15 cellular contexts compared by ENCODE assay signal in genomic region chr1:215181518-215181917, GRCh38.
DNase-seq lines count a peak whose midpoint lies in the region; ATAC-seq, FAIRE-seq and TF ChIP-seq lines count a peak whose summit lies in the region.
"Had no signal": no experiment of that assay in that cellular context is flagged by ENCODE, and none has a peak within 500 bp of the region (broad histone marks: within the 10 kb centered on the region; RNA-seq: fewer than 3 reads in every experiment).

No MANE protein-coding gene starts in this region.

- no peaks in the 10 kb centered on the region for H3K79me1 ChIP-seq in trophoblast cell (ENCODE audit: low read length)

- intact Hi-C loops in kidney (cut with DNase I) = no loop called here

- no peak overlapping the region for H3K18ac ChIP-seq in trophoblast cell (ENCODE audit: low read length)

- no peak overlapping the region for H3K4ac ChIP-seq in trophoblast cell (ENCODE audit: low read depth, low read length)

- H3K9ac ChIP-seq in trophoblast cell (ENCODE audit: low read length) (no peak overlapping the region), kidney (ENCODE audit: low read length in 2 of 2) (no peak overlapping the region)

- no peak overlapping the region for H3K4me2 ChIP-seq in trophoblast cell (ENCODE audit: low read length)

- no peak overlapping the region for H4K12ac ChIP-seq in trophoblast cell (ENCODE audit: low read depth, low read length)

- no peak overlapping the region for H2AFZ ChIP-seq in trophoblast cell (ENCODE audit: insufficient read depth, low read length, poor library complexity)

- ATAC-seq in foreskin keratinocyte = no peak
- ATAC-seq: Right ventricle myocardium inferior, T-helper 17 cell had no signal

- no peak overlapping the region for H4K8ac ChIP-seq in trophoblast cell (ENCODE audit: low read depth, low read length)

- H3K14ac ChIP-seq in trophoblast cell (ENCODE audit: low read length) = no peak overlapping the region

- no peak overlapping the region for H3K23ac ChIP-seq in trophoblast cell (ENCODE audit: low read length)

- no peak overlapping the region for H2BK5ac ChIP-seq in trophoblast cell (ENCODE audit: low read depth, low read length, poor library complexity)

- no peaks in the 10 kb centered on the region for H3K27me3 ChIP-seq in foreskin keratinocyte
- no peaks in the 10 kb centered on the region for H3K27me3 ChIP-seq in trophoblast cell (ENCODE audit: insufficient read depth, low read length)

- no peak overlapping the region for H2AK5ac ChIP-seq in trophoblast cell (ENCODE audit: low read length)

- no CpG with 5 or more reads among the region's 3 CpGs for WGBS in trophoblast cell (ENCODE audit: extremely low coverage, insufficient coverage, insufficient read length)

- no peak overlapping the region for H3K27ac ChIP-seq in VCaP
- H3K27ac ChIP-seq in foreskin keratinocyte = no peak overlapping the region
- no peak overlapping the region for H3K27ac ChIP-seq in trophoblast cell (ENCODE audit: low read depth, low read length)
- no peak overlapping the region for H3K27ac ChIP-seq in kidney (ENCODE audit: low read depth in 2 of 2, low read length in 2 of 2)
- H3K27ac ChIP-seq: dorsolateral prefrontal cortex had no signal

- H2BK12ac ChIP-seq in trophoblast cell (ENCODE audit: low read length) = no peak overlapping the region

- no peaks in the 10 kb centered on the region for H3K79me2 ChIP-seq in trophoblast cell (ENCODE audit: control insufficient read depth, insufficient read depth, low read length, poor library complexity)

- no peak for FAIRE-seq in kidney (lab: Jason Lieb, UNC)

- H3K4me1 ChIP-seq in foreskin keratinocyte (no peaks in the 10 kb centered on the region), trophoblast cell (ENCODE audit: control insufficient read depth in 1 of 2, insufficient read depth in 2 of 2, low read length in 2 of 2) (no peaks in the 10 kb centered on the region), kidney (ENCODE audit: control insufficient read depth in 1 of 2, insufficient read depth in 1 of 2, low read depth in 1 of 2, low read length in 2 of 2) (no peaks in the 10 kb centered on the region)

- peak; percentile 54 for DNase-seq in D341Med (ENCODE audit: low spot score)
- DNase-seq in M059J (ENCODE audit: low read depth) = peak; percentile 8
- no peak for DNase-seq in foreskin keratinocyte
- no peak for DNase-seq in trophoblast cell
- no peak for DNase-seq in kidney
- DNase-seq in retina = no peak
- DNase-seq in NCI-H524 treated with DMSO at 0.1 percent for 48 hours (lab: John Stamatoyannopoulos, UW) = no peak
- DNase-seq: activated CD4-positive, alpha-beta T cell treated with anti-CD3 and anti-CD28 coated beads for 48 hours; activated naive CD4-positive, alpha-beta T cell treated with anti-CD3 and anti-CD28 coated beads for 36 hours; dorsolateral prefrontal cortex; KG1; naive B cell; T-helper 17 cell had no signal

- peaks cover 11% of the 10 kb centered on the region for H3K9me3 ChIP-seq in trophoblast cell (ENCODE audit: insufficient read depth, low read depth, low read length)
- H3K9me3 ChIP-seq in kidney (ENCODE audit: control insufficient read depth in 1 of 2, low read length in 2 of 2) = peaks cover 0 to 12% of the 10 kb centered on the region in 2 donors

- H3K4me3 ChIP-seq in trophoblast cell (ENCODE audit: low read depth, low read length) = no peak overlapping the region
- H3K4me3 ChIP-seq in kidney (ENCODE audit: low read length in 2 of 2) = no peak overlapping the region
- H3K4me3 ChIP-seq: dorsolateral prefrontal cortex had no signal

- TF ChIP-seq CTCF in VCaP (conservative IDR thresholded peaks at IDR 0.05) (peak; percentile 68), foreskin keratinocyte (conservative IDR thresholded peaks at IDR 0.05) (peak; percentile 41), kidney (IDR thresholded peaks at IDR 0.05; ENCODE audit: borderline replicate concordance, extremely low read depth, insufficient read depth) (no peak)

- H4K91ac ChIP-seq in trophoblast cell (ENCODE audit: low read depth, low read length) = no peak overlapping the region

- no peaks in the 10 kb centered on the region for H3K36me3 ChIP-seq in trophoblast cell (ENCODE audit: control insufficient read depth in 1 of 2, insufficient read depth in 2 of 2, low read length in 2 of 2)
- H3K36me3 ChIP-seq in kidney (ENCODE audit: control insufficient read depth in 1 of 2, insufficient read depth in 2 of 2, low read length in 2 of 2) = no peaks in the 10 kb centered on the region

- H2BK120ac ChIP-seq in trophoblast cell (ENCODE audit: insufficient read depth, low read length, poor library complexity) = no peak overlapping the region

Comparison
In these comparisons a context has a peak if more than half of its experiments do, and no peak if none do; other contexts are left out.
1. DNase-seq: peak in D341Med (single experiment) and M059J (single experiment); none in foreskin keratinocyte (0 of 2), trophoblast cell (0 of 2), kidney (single experiment), retina (single experiment) and NCI-H524 treated with DMSO at 0.1 percent for 48 hours (single experiment).